Comparison of ENCODE assay signal across 9 cellular contexts in genomic region chr1:193211539-193211938, GRCh38. TPM values are rescaled to one million over a fixed set of nuclear protein-coding genes. Genes with fewer than 3 reads are reported as not detected.
DNase-seq lines count a peak whose midpoint lies in the region; ATAC-seq, FAIRE-seq and TF ChIP-seq lines count a peak whose summit lies in the region.
"Had no signal": no experiment of that assay in that cellular context is flagged by ENCODE, and none has a peak within 500 bp of the region (broad histone marks: within the 10 kb centered on the region; RNA-seq: fewer than 3 reads in every experiment).

No MANE protein-coding gene starts in this region.

- H3K27me3 ChIP-seq in K562 (ENCODE audit: control insufficient read depth in 2 of 2, insufficient read depth in 2 of 2, low read length in 2 of 2), result no peaks in the 10 kb centered on the region
- H3K27me3 ChIP-seq: BLaER1 treated with 17β-estradiol and CSF1 and Interleukin-3, amounts not matched to agents 10 nM and 100 nM had no signal

- ATAC-seq in activated CD8-positive, alpha-beta T cell treated with anti-CD3 and anti-CD28 coated beads for 36 hours, result peak; percentile 58
- ATAC-seq in activated CD8-positive, alpha-beta T cell treated with anti-CD3 and anti-CD28 coated beads, Interleukin-2, amount 10 ng/mL, durations not matched to agents 7 days and 5 days, result no peak
- ATAC-seq in HG03139 (IDR thresholded peaks at IDR 0.05; ENCODE audit: unreplicated experiment) (peak; percentile 70), K562 (peak; percentile 35; the same call in 1 of the 3 replicates)
- peak; percentile 76 for ATAC-seq in stimulated activated naive CD8-positive, alpha-beta T cell treated with anti-CD3 and anti-CD28 coated beads, Interleukin-15, amount 100 ng/mL, for 72 hours

- DNase-seq in activated CD8-positive, alpha-beta T cell treated with anti-CD3 and anti-CD28 coated beads for 36 hours, result no peak
- no peak for DNase-seq in activated CD8-positive, alpha-beta T cell treated with anti-CD3 and anti-CD28 coated beads, Interleukin-2, amount 10 ng/mL, durations not matched to agents 7 days and 5 days
- DNase-seq in K562 (ENCODE audit: extremely low read depth in 1 of 4, low spot score in 3 of 4) (no peak), NCI-H1694 (lab: John Stamatoyannopoulos, UW) (no peak), caudate nucleus (lab: John Stamatoyannopoulos, UW) (no peak), KBM-7 (no peak)
- no peak for DNase-seq in stimulated activated naive CD8-positive, alpha-beta T cell treated with anti-CD3 and anti-CD28 coated beads, Interleukin-15, amount 100 ng/mL, for 72 hours

- TF ChIP-seq RAD21 in K562 (CRISPR knock-in tag; conservative IDR thresholded peaks at IDR 0.05 in 1 of 2, IDR thresholded peaks at IDR 0.05 in 1 of 2), result no peak

- no peak overlapping the region for H3K4me3 ChIP-seq in K562
- H3K4me3 ChIP-seq: BLaER1 treated with 17β-estradiol and CSF1 and Interleukin-3, amounts not matched to agents 10 nM and 100 nM had no signal

- no peaks in the 10 kb centered on the region for H3K4me1 ChIP-seq in K562 (replicated peaks in 1 of 2; ENCODE audit: control insufficient read depth in 2 of 2, insufficient read depth in 2 of 2, low read length in 2 of 2)

- H3K27ac Mint-ChIP-seq in activated CD8-positive, alpha-beta T cell treated with anti-CD3 and anti-CD28 coated beads for 36 hours, result no peak overlapping the region
- no peak overlapping the region for H3K27ac Mint-ChIP-seq in activated CD8-positive, alpha-beta T cell treated with anti-CD3 and anti-CD28 coated beads, Interleukin-2, amount 10 ng/mL, durations not matched to agents 7 days and 5 days
- no peak overlapping the region for H3K27ac Mint-ChIP-seq in stimulated activated naive CD8-positive, alpha-beta T cell treated with anti-CD3 and anti-CD28 coated beads, Interleukin-15, amount 100 ng/mL, for 72 hours

- no peaks in the 10 kb centered on the region for H3K9me1 ChIP-seq in K562 (ENCODE audit: control insufficient read depth, insufficient read depth, low read length)

- no peak overlapping the region for H3K4me3 Mint-ChIP-seq in activated CD8-positive, alpha-beta T cell treated with anti-CD3 and anti-CD28 coated beads for 36 hours
- no peak overlapping the region for H3K4me3 Mint-ChIP-seq in activated CD8-positive, alpha-beta T cell treated with anti-CD3 and anti-CD28 coated beads, Interleukin-2, amount 10 ng/mL, durations not matched to agents 7 days and 5 days
- no peak overlapping the region for H3K4me3 Mint-ChIP-seq in stimulated activated naive CD8-positive, alpha-beta T cell treated with anti-CD3 and anti-CD28 coated beads, Interleukin-15, amount 100 ng/mL, for 72 hours

- H3K36me3 ChIP-seq in K562 (ENCODE audit: control insufficient read depth, insufficient read depth, low read length), result peaks cover 71% of the 10 kb centered on the region

- POLR2A ChIA-PET in activated CD8-positive, alpha-beta T cell treated with anti-CD3 and anti-CD28 coated beads for 36 hours (lab: Charles Lee), result no interaction called here
- POLR2A ChIA-PET in activated CD8-positive, alpha-beta T cell treated with anti-CD3 and anti-CD28 coated beads, Interleukin-2, amount 10 ng/mL, durations not matched to agents 7 days and 5 days (lab: Charles Lee), result no interaction called here
- POLR2A ChIA-PET in K562 (lab: Yijun Ruan, JAX), result interaction anchor here (0.6 kb wide), 1 partner anchor 459 kb away, joined by 3 read pairs; no protein-coding TSS in a partner anchor

- no peak for FAIRE-seq in K562 (lab: Jason Lieb, UNC)

- no peak for TF ChIP-seq POLR2A in K562 (conservative IDR thresholded peaks at IDR 0.05)

- intact Hi-C loops in activated CD8-positive, alpha-beta T cell treated with anti-CD3 and anti-CD28 coated beads for 36 hours (cut with micrococcal nuclease), result no loop called here
- intact Hi-C loops in K562 (cut with micrococcal nuclease), result no loop called here

- H3K9me3 Mint-ChIP-seq in activated CD8-positive, alpha-beta T cell treated with anti-CD3 and anti-CD28 coated beads for 36 hours, result peaks cover 11% of the 10 kb centered on the region
- peaks cover 22% of the 10 kb centered on the region for H3K9me3 Mint-ChIP-seq in activated CD8-positive, alpha-beta T cell treated with anti-CD3 and anti-CD28 coated beads, Interleukin-2, amount 10 ng/mL, durations not matched to agents 7 days and 5 days (ENCODE audit: insufficient read depth)
- H3K9me3 Mint-ChIP-seq in stimulated activated naive CD8-positive, alpha-beta T cell treated with anti-CD3 and anti-CD28 coated beads, Interleukin-15, amount 100 ng/mL, for 72 hours, result peaks cover under 1 to 7% of the 10 kb centered on the region in 2 donors

- H3K79me2 ChIP-seq in K562 (ENCODE audit: control insufficient read depth, insufficient read depth, low read length), result no peaks in the 10 kb centered on the region; the same call in 2 of the 3 replicates

- CTCF ChIA-PET in activated CD8-positive, alpha-beta T cell treated with anti-CD3 and anti-CD28 coated beads for 36 hours (lab: Charles Lee), result no interaction called here
- CTCF ChIA-PET in activated CD8-positive, alpha-beta T cell treated with anti-CD3 and anti-CD28 coated beads, Interleukin-2, amount 10 ng/mL, durations not matched to agents 7 days and 5 days (lab: Charles Lee), result no interaction called here
- CTCF ChIA-PET in K562 (lab: Yijun Ruan, JAX; ENCODE audit: low intra/inter-chr PET ratio), result no interaction called here

- BruUV-seq in K562 (replicated peaks; lab: Mats Ljungman, UMichigan), result no TSS peak

- no peak overlapping the region for H3K27ac ChIP-seq in K562 (ENCODE audit: extremely low read depth, low read depth, low read length)
- H3K27ac ChIP-seq in caudate nucleus (ENCODE audit: low read depth, low read length), result no peak overlapping the region

- no peaks in the 10 kb centered on the region for H3K27me3 Mint-ChIP-seq in activated CD8-positive, alpha-beta T cell treated with anti-CD3 and anti-CD28 coated beads for 36 hours
- no peaks in the 10 kb centered on the region for H3K27me3 Mint-ChIP-seq in activated CD8-positive, alpha-beta T cell treated with anti-CD3 and anti-CD28 coated beads, Interleukin-2, amount 10 ng/mL, durations not matched to agents 7 days and 5 days (ENCODE audit: low read depth)
- no peaks in the 10 kb centered on the region for H3K27me3 Mint-ChIP-seq in stimulated activated naive CD8-positive, alpha-beta T cell treated with anti-CD3 and anti-CD28 coated beads, Interleukin-15, amount 100 ng/mL, for 72 hours

- no peak for TF ChIP-seq CTCF in activated CD8-positive, alpha-beta T cell treated with anti-CD3 and anti-CD28 coated beads for 36 hours (IDR thresholded peaks at IDR 0.05)
- TF ChIP-seq CTCF in K562 (IDR thresholded peaks at IDR 0.05 in 2 of 3, conservative IDR thresholded peaks at IDR 0.05 in 1 of 3; ENCODE audit: insufficient read depth in 2 of 3, low read depth in 1 of 3, low read length in 3 of 3), result no peak

- H4K20me1 ChIP-seq in K562 (replicated peaks; ENCODE audit: control insufficient read depth, insufficient read depth, low read length), result no peaks in the 10 kb centered on the region

- no peak overlapping the region for H3K9ac ChIP-seq in K562 (ENCODE audit: insufficient read depth in 1 of 2, low read depth in 2 of 2, low read length in 2 of 2)
- H3K9ac ChIP-seq: BLaER1 treated with 17β-estradiol and CSF1 and Interleukin-3, amounts not matched to agents 10 nM and 100 nM had no signal

- H3K4me1 Mint-ChIP-seq in activated CD8-positive, alpha-beta T cell treated with anti-CD3 and anti-CD28 coated beads for 36 hours (ENCODE audit: low read depth), result peaks cover 17% of the 10 kb centered on the region
- H3K4me1 Mint-ChIP-seq in activated CD8-positive, alpha-beta T cell treated with anti-CD3 and anti-CD28 coated beads, Interleukin-2, amount 10 ng/mL, durations not matched to agents 7 days and 5 days (ENCODE audit: low read depth), result peaks cover 8% of the 10 kb centered on the region
- peaks cover 15% of the 10 kb centered on the region for H3K4me1 Mint-ChIP-seq in stimulated activated naive CD8-positive, alpha-beta T cell treated with anti-CD3 and anti-CD28 coated beads, Interleukin-15, amount 100 ng/mL, for 72 hours

- 21% methylated on average over 1 of the region's 1 CpG for WGBS in K562 (ENCODE audit: insufficient coverage, low coverage, missing lambda C conversion rate)

- in situ Hi-C loops in K562 (cut with MboI), result no loop called here
- in situ Hi-C loops in KBM-7 (cut with MboI; ENCODE audit: low pct_unique_long_range_greater_than_20kb, low sequenced_read_pairs), result no loop called here

- TF ChIP-seq EP300 in K562 (IDR thresholded peaks at IDR 0.05; ENCODE audit: low read length), result no peak

- H2AFZ ChIP-seq in K562 (ENCODE audit: low read depth, low read length), result no peak overlapping the region

- no peaks in the 10 kb centered on the region for H3K9me3 ChIP-seq in K562 (replicated peaks; ENCODE audit: control insufficient read depth, insufficient read depth, low read depth, low read length)

- H3K4me2 ChIP-seq in K562 (ENCODE audit: insufficient read depth, low read length), result no peak overlapping the region

- peaks cover 67% of the 10 kb centered on the region for H3K36me3 Mint-ChIP-seq in activated CD8-positive, alpha-beta T cell treated with anti-CD3 and anti-CD28 coated beads for 36 hours (ENCODE audit: low read depth)
- peaks cover 76% of the 10 kb centered on the region for H3K36me3 Mint-ChIP-seq in activated CD8-positive, alpha-beta T cell treated with anti-CD3 and anti-CD28 coated beads, Interleukin-2, amount 10 ng/mL, durations not matched to agents 7 days and 5 days (ENCODE audit: low read depth)

RNA-seq across cellular contexts. Expression of gene B3GALT2, which starts 25.1 kb away (rescaled TPM):
- under 1 TPM in 1 of 2 experiments, not detected in 1; 0.18 TPM for total RNA-seq in activated CD8-positive, alpha-beta T cell treated with anti-CD3 and anti-CD28 coated beads for 36 hours
- total RNA-seq in activated CD8-positive, alpha-beta T cell treated with anti-CD3 and anti-CD28 coated beads, Interleukin-2, amount 10 ng/mL, durations not matched to agents 7 days and 5 days, result under 1 TPM; 0.63 to 0.94 TPM
- total RNA-seq in K562 (2011; cell fraction: chromatin; rRNA removed; ENCODE audit: low replicate concordance), result 0.12 TPM in 1 of 2 replicates, not detected in the other
- not detected in 2 replicates for total RNA-seq in K562 (2011; cell fraction: nucleolus; rRNA removed)
- not detected in 2 replicates for total RNA-seq in K562 (2011; cell fraction: nucleoplasm; rRNA removed)
- total RNA-seq in K562 (2014; rRNA removed) (not detected in 2 replicates), K562 (2014; rRNA removed; fragmentation: Illumina TruSeq; extraction: Trizol) (not detected in 2 replicates), K562 (2015; rRNA removed; fragmentation: Illumina TruSeq; extraction: Trizol) (not detected in 2 replicates), K562 (2021) (0.07 TPM in 1 of 2 replicates, not detected in the other)
- polyA plus RNA-seq in K562 (2011; rRNA removed) (not detected in 2 replicates), K562 (2014; fragmentation: Illumina TruSeq; extraction: Trizol) (not detected in 2 replicates), K562 (2014; fragmentation: Nextera tagmentation; extraction: Ambion mirVana) (under 1 TPM in 1 of 2 experiments, not detected in 1; 0.03 TPM), K562 (2014; rRNA removed) (not detected in 2 replicates)
- polyA plus RNA-seq in K562 (2011; cell fraction: cytosol; rRNA removed), result not detected in 2 replicates
- polyA plus RNA-seq in K562 (2011; cell fraction: nucleus; rRNA removed), result not detected in 2 replicates
- polyA plus RNA-seq in K562 (2012), result 0.03 and 0.05 TPM in 2 replicates
- not detected in 2 replicates for polyA minus RNA-seq in K562 (2011; rRNA and poly(A)+ RNA removed)
- not detected in 2 replicates for polyA minus RNA-seq in K562 (2011; cell fraction: cytosol; rRNA and poly(A)+ RNA removed)
- polyA minus RNA-seq in K562 (2011; cell fraction: nucleus; rRNA and poly(A)+ RNA removed), result not detected in 2 replicates
